ENCODE assay signal across 8 cellular contexts in genomic region chr5:34838785-34839714, GRCh38. TPM values are rescaled to one million over a fixed set of nuclear protein-coding genes. Genes with fewer than 3 reads are reported as not detected.
A peak's percentile ranks its signal among the peaks of the same experiment; 100 is the strongest.
DNase-seq lines count a peak whose midpoint lies in the region; ATAC-seq and TF ChIP-seq lines count a peak whose summit lies in the region.

TSS of gene TTC23L (plus strand) at chr5:34839164. CDS start at chr5:34840672, 1,508 bp downstream.

- DNase-seq in ACHN (peak; percentile 79), NCI-H2227 (lab: John Stamatoyannopoulos, UW; ENCODE audit: unreplicated experiment) (peak; percentile 99), dermis microvascular lymphatic vessel endothelial cell (ENCODE audit: low read depth in 2 of 2) (peak; percentile 79 to 89)
- peak; percentile 72 to 86 for DNase-seq in activated CD4-positive, alpha-beta T cell treated with anti-CD3 and anti-CD28 coated beads, Interleukin-2, amount 50 U/mL, for 24 hours (ENCODE audit: low read depth in 1 of 2, low spot score in 1 of 2)
- peak; percentile 76 to 83 for DNase-seq in stimulated activated CD4-positive, alpha-beta T cell treated with anti-CD3 and anti-CD28 coated beads, Interleukin-2, amount 100 ng/mL, for 48 hours

- H3K4me3 ChIP-seq in liver (ENCODE audit: low read depth in 1 of 3, low read length in 3 of 3) = peak within 1 kb of the TSS; percentile 70 to 88 (median 75)

- no peak for TF ChIP-seq CTCF in liver (IDR thresholded peaks at IDR 0.05; ENCODE audit: low read depth, low read length, missing input control)

- WGBS in liver = 2% methylated on average over 73 of the region's 73 CpGs

- H3K9me3 ChIP-seq in liver (ENCODE audit: control insufficient read depth in 4 of 4, low read length in 3 of 4) = no peaks in the 10 kb centered on the region

- H3K27ac ChIP-seq in liver (ENCODE audit: low read depth in 1 of 2, low read length in 2 of 2) = peak within 1 kb of the TSS; percentile 30 to 33

- H3K36me3 ChIP-seq in liver (ENCODE audit: control insufficient read depth in 4 of 4, insufficient read depth in 3 of 4, low read depth in 1 of 4, low read length in 3 of 4) = no peaks in the 10 kb centered on the region

- peak; percentile 41 to 43 for TF ChIP-seq RAD21 in liver (IDR thresholded peaks at IDR 0.05)

- no peaks in the 10 kb centered on the region for H3K27me3 ChIP-seq in liver (ENCODE audit: control insufficient read depth in 4 of 4, insufficient read depth in 4 of 4, low read length in 3 of 4)

- ATAC-seq in GM18909 (IDR thresholded peaks at IDR 0.05; ENCODE audit: poor library complexity, unreplicated experiment) (peak; percentile 99), HG03139 (IDR thresholded peaks at IDR 0.05; ENCODE audit: unreplicated experiment) (peak; percentile 98)

- in situ Hi-C loops in ACHN (cut with HindIII; ENCODE audit: low pct_ligation_motif_present, low pct_unique_long_range_greater_than_20kb, low sequenced_read_pairs) = no loop called here

- H3K9ac ChIP-seq in liver (ENCODE audit: low read depth in 1 of 2, low read length in 2 of 2) = peak within 1 kb of the TSS; percentile 30 to 78

- H3K4me1 ChIP-seq in liver (ENCODE audit: control insufficient read depth in 4 of 4, insufficient read depth in 4 of 4, low read length in 3 of 4) = peaks cover 0 to 10% (median 3%) of the 10 kb centered on the region in 4 donors

TF ChIP-seq in liver, 16 proteins besides CTCF, POLR2A, EP300 and RAD21:
- TF ChIP-seq TAF1 (conservative IDR thresholded peaks at IDR 0.05) (peak; percentile 64), EGR1 (IDR thresholded peaks at IDR 0.05; ENCODE audit: low read depth in 2 of 2) (no peak), ZBTB33 (IDR thresholded peaks at IDR 0.05) (no peak), FOXA1 (IDR thresholded peaks at IDR 0.05) (no peak), REST (IDR thresholded peaks at IDR 0.05) (peak; percentile 63), JUND (IDR thresholded peaks at IDR 0.05) (no peak), RXRA (IDR thresholded peaks at IDR 0.05) (peak in 1 of 2 donors; percentile 35), FOXA2 (IDR thresholded peaks at IDR 0.05) (no peak), MAX (IDR thresholded peaks at IDR 0.05) (no peak), ATF3 (IDR thresholded peaks at IDR 0.05) (no peak), HNF4A (conservative IDR thresholded peaks at IDR 0.05) (peak; percentile 41 to 55), YY1 (IDR thresholded peaks at IDR 0.05) (peak; percentile 77), HNF4G (IDR thresholded peaks at IDR 0.05) (no peak), NR2F2 (IDR thresholded peaks at IDR 0.05) (no peak), GABPA (IDR thresholded peaks at IDR 0.05 in 1 of 2, conservative IDR thresholded peaks at IDR 0.05 in 1 of 2) (peak; percentile 64 to 90), SP1 (IDR thresholded peaks at IDR 0.05) (peak; percentile 50)

RNA-seq across cellular contexts. Expression of gene TTC23L, which starts in this region (rescaled TPM):
- total RNA-seq in dermis microvascular lymphatic vessel endothelial cell (0.13 and 0.26 TPM in 2 replicates), liver (under 1 TPM; 0.08 to 0.19 TPM)
- polyA plus RNA-seq in liver = under 1 TPM in 1 of 2 donors, not detected in 1; 0.03 TPM

Comparison
In these comparisons a context has a peak if more than half of its experiments do, and no peak if none do; other contexts are left out.
1. Peak in every context shown above with its lines: DNase-seq, ATAC-seq, H3K4me3 ChIP-seq and H3K27ac ChIP-seq.
2. Peak in DNase-seq in dermis microvascular lymphatic vessel endothelial cell; RNA of the gene not detected or under 1 TPM.